Comparison of ENCODE assay signal across 1 cellular context in the genomic region with DNA sequence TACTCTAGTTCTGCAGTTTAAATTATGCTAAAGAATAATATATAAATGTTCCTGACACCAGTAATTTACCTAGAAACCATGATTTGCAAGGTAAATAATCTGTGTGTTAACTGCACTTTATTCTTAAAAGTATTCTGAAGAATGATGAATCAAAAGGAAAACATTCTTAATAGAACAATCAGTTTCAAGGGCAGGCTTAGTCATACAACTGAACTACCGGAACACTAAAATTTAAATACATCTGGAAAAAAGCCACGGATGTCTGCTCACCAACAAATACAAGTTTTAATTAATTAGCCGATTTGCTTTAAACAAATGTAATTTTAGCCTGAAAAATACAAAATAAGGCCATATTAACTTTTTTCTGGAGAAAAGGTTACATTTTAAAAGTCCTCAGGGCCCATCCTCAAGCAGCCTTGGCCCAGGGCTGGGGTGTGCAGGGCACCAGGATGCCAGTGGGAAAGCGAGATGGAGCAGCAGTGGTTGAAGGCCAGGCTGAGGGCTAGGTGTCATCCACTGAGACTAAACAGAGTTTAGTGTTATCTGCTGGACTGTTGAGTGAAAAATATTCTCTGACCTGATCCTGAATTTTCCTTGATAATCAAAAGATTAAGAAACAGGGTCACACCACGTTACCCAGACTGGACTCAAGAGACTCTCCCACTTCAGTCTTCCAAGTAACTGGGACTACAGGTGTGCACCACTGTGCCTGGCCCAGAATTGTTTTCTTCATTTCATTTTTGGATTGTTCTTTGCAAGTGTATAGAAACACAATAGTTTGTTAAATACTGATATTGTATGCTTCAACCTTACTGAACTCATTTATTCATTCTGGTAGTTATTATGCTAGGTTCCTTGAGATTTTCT.
TF ChIP-seq lines count a peak whose summit lies in the region.

No MANE protein-coding gene starts in this region.

TF ChIP-seq in HepG2, 621 proteins besides CTCF, POLR2A, EP300 and RAD21:
- TF ChIP-seq MAZ (IDR thresholded peaks at IDR 0.05; ENCODE audit: borderline replicate concordance, low read depth, low read length), result no peak
- no peak for TF ChIP-seq MAZ (CRISPR knock-in tag; IDR thresholded peaks at IDR 0.05; ENCODE audit: low read depth)
- TF ChIP-seq, protein P1, sequence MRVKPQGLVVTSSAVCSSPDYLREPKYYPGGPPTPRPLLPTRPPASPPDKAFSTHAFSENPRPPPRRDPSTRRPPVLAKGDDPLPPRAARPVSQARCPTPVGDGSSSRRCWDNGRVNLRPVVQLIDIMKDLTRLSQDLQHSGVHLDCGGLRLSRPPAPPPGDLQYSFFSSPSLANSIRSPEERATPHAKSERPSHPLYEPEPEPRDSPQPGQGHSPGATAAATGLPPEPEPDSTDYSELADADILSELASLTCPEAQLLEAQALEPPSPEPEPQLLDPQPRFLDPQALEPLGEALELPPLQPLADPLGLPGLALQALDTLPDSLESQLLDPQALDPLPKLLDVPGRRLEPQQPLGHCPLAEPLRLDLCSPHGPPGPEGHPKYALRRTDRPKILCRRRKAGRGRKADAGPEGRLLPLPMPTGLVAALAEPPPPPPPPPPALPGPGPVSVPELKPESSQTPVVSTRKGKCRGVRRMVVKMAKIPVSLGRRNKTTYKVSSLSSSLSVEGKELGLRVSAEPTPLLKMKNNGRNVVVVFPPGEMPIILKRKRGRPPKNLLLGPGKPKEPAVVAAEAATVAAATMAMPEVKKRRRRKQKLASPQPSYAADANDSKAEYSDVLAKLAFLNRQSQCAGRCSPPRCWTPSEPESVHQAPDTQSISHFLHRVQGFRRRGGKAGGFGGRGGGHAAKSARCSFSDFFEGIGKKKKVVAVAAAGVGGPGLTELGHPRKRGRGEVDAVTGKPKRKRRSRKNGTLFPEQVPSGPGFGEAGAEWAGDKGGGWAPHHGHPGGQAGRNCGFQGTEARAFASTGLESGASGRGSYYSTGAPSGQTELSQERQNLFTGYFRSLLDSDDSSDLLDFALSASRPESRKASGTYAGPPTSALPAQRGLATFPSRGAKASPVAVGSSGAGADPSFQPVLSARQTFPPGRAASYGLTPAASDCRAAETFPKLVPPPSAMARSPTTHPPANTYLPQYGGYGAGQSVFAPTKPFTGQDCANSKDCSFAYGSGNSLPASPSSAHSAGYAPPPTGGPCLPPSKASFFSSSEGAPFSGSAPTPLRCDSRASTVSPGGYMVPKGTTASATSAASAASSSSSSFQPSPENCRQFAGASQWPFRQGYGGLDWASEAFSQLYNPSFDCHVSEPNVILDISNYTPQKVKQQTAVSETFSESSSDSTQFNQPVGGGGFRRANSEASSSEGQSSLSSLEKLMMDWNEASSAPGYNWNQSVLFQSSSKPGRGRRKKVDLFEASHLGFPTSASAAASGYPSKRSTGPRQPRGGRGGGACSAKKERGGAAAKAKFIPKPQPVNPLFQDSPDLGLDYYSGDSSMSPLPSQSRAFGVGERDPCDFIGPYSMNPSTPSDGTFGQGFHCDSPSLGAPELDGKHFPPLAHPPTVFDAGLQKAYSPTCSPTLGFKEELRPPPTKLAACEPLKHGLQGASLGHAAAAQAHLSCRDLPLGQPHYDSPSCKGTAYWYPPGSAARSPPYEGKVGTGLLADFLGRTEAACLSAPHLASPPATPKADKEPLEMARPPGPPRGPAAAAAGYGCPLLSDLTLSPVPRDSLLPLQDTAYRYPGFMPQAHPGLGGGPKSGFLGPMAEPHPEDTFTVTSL (CRISPR knock-in tag; IDR thresholded peaks at IDR 0.05; ENCODE audit: borderline replicate concordance), result 0 out of 2 replicates have a peak, but pooled peaks have one; percentile 22
- no peak for TF ChIP-seq TGIF2 (CRISPR knock-in tag; IDR thresholded peaks at IDR 0.05)
- TF ChIP-seq, protein P2, sequence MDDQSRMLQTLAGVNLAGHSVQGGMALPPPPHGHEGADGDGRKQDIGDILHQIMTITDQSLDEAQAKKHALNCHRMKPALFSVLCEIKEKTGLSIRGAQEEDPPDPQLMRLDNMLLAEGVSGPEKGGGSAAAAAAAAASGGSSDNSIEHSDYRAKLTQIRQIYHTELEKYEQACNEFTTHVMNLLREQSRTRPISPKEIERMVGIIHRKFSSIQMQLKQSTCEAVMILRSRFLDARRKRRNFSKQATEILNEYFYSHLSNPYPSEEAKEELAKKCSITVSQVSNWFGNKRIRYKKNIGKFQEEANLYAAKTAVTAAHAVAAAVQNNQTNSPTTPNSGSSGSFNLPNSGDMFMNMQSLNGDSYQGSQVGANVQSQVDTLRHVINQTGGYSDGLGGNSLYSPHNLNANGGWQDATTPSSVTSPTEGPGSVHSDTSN (CRISPR knock-in tag; IDR thresholded peaks at IDR 0.05; ENCODE audit: borderline replicate concordance), result no peak
- no peak for TF ChIP-seq ZNF615 (CRISPR knock-in tag; IDR thresholded peaks at IDR 0.05; ENCODE audit: borderline replicate concordance)
- no peak for TF ChIP-seq ZBTB1 (CRISPR knock-in tag; IDR thresholded peaks at IDR 0.05; ENCODE audit: borderline replicate concordance)
- TF ChIP-seq HNF1B (CRISPR knock-in tag; IDR thresholded peaks at IDR 0.05), result no peak
